ENCODE assay signal across 1 cellular context in genomic region chr21:17829472-17829871, GRCh38.
TF ChIP-seq lines count a peak whose summit lies in the region.

No MANE protein-coding gene starts in this region.

TF ChIP-seq in GM23338, 12 proteins besides CTCF, POLR2A, EP300 and RAD21 (continued from another document):
- TF ChIP-seq ZNF462 (CRISPR knock-in tag; IDR thresholded peaks at IDR 0.05), result no peak
- TF ChIP-seq EZH2phosphoT487 (IDR thresholded peaks at IDR 0.05; ENCODE audit: unreplicated experiment), result no peak
- no peak for TF ChIP-seq NANOG (IDR thresholded peaks at IDR 0.05; ENCODE audit: borderline replicate concordance)
- TF ChIP-seq JUNB (IDR thresholded peaks at IDR 0.05; ENCODE audit: unreplicated experiment), result no peak
- no peak for TF ChIP-seq CREB1 (CRISPR knock-in tag; IDR thresholded peaks at IDR 0.05; ENCODE audit: low read depth)
